9 cellular contexts compared by ENCODE assay signal in genomic region chr4:85557016-85557901, GRCh38.
DNase-seq lines count a peak whose midpoint lies in the region; ATAC-seq lines count a peak whose summit lies in the region.
"Had no signal": no experiment of that assay in that cellular context is flagged by ENCODE, and none has a peak within 500 bp of the region (broad histone marks: within the 10 kb centered on the region; RNA-seq: fewer than 3 reads in every experiment).

No MANE protein-coding gene starts in this region.

- no peaks in the 10 kb centered on the region for H3K79me1 ChIP-seq in neuronal stem cell (ENCODE audit: low read depth, low read length)

- no peak overlapping the region for H2BK120ac ChIP-seq in neuronal stem cell (ENCODE audit: low read depth, low read length)

- no peak overlapping the region for H3K27ac ChIP-seq in neuronal stem cell (replicated peaks; ENCODE audit: low read length)
- H3K27ac ChIP-seq: upper lobe of left lung had no signal

- no peaks in the 10 kb centered on the region for H3K9me3 ChIP-seq in neuronal stem cell (replicated peaks in 1 of 2; ENCODE audit: control insufficient read depth in 2 of 2, insufficient read depth in 1 of 2, low read depth in 1 of 2, low read length in 2 of 2)

- H3K36me3 ChIP-seq in neuronal stem cell (replicated peaks in 1 of 2; ENCODE audit: control insufficient read depth in 2 of 2, insufficient read depth in 2 of 2, low read length in 2 of 2) = no peaks in the 10 kb centered on the region
- H3K36me3 ChIP-seq: upper lobe of left lung had no signal

- no peak overlapping the region for H3K4ac ChIP-seq in neuronal stem cell (ENCODE audit: low read length)

- no CpG with 5 or more reads among the region's 6 CpGs for WGBS in neuronal stem cell (ENCODE audit: extremely low coverage in 2 of 2, insufficient read length in 2 of 2, insufficient replicate concordance in 1 of 2), 2 donors

- H3K14ac ChIP-seq in neuronal stem cell (ENCODE audit: low read length) = no peak overlapping the region

- H3K18ac ChIP-seq in neuronal stem cell (ENCODE audit: low read length) = peak overlapping the region; percentile 17

- no peak overlapping the region for H3K4me2 ChIP-seq in neuronal stem cell (ENCODE audit: insufficient read depth, low read length, poor library complexity, severe bottlenecking)

- no peaks in the 10 kb centered on the region for H3K27me3 ChIP-seq in neuronal stem cell (ENCODE audit: control insufficient read depth in 3 of 3, insufficient read depth in 3 of 3, low read depth in 1 of 3, low read length in 3 of 3)
- H3K27me3 ChIP-seq: upper lobe of left lung had no signal

- no peak overlapping the region for H3K4me3 ChIP-seq in neuronal stem cell (ENCODE audit: low read length in 2 of 2)
- H3K4me3 ChIP-seq: upper lobe of left lung had no signal

- DNase-seq in neuronal stem cell (ENCODE audit: low spot score) (no peak), kidney glomerular epithelial cell (lab: John Stamatoyannopoulos, UW) (no peak), NCI-H1048 (lab: John Stamatoyannopoulos, UW) (no peak), RKO (ENCODE audit: low spot score) (no peak)
- DNase-seq: NCI-H69 had no signal

- H4K91ac ChIP-seq in neuronal stem cell (ENCODE audit: low read depth, low read length, poor library complexity) = no peak overlapping the region

- H2BK5ac ChIP-seq in neuronal stem cell (ENCODE audit: low read length) = peak overlapping the region; percentile 80

- H4K8ac ChIP-seq in neuronal stem cell (ENCODE audit: low read depth, low read length) = peak overlapping the region; percentile 82

- H2AFZ ChIP-seq in neuronal stem cell (ENCODE audit: low read length) = peak overlapping the region; percentile 56

- H3K4me1 ChIP-seq in neuronal stem cell (ENCODE audit: control insufficient read depth in 2 of 2, insufficient read depth in 1 of 2, low read depth in 1 of 2, low read length in 2 of 2) = no peaks in the 10 kb centered on the region

- no peak overlapping the region for H3K9ac ChIP-seq in neuronal stem cell (ENCODE audit: low read depth, low read length, poor library complexity)

- H2AK5ac ChIP-seq in neuronal stem cell (ENCODE audit: low read depth, low read length) = no peak overlapping the region

- peak overlapping the region; percentile 40 for H3K23ac ChIP-seq in neuronal stem cell (ENCODE audit: low read depth, low read length, poor library complexity)

- ATAC-seq in GM18907 (IDR thresholded peaks at IDR 0.05; ENCODE audit: unreplicated experiment) (peak; percentile 97), GM21737 (IDR thresholded peaks at IDR 0.05; ENCODE audit: unreplicated experiment) (peak; percentile 86), HG03439 (IDR thresholded peaks at IDR 0.05; ENCODE audit: unreplicated experiment) (peak; percentile 82)

- H2BK12ac ChIP-seq in neuronal stem cell (ENCODE audit: low read length) = no peak overlapping the region

- H2BK15ac ChIP-seq in neuronal stem cell (ENCODE audit: low read length) = no peak overlapping the region
